In the genomic region with DNA sequence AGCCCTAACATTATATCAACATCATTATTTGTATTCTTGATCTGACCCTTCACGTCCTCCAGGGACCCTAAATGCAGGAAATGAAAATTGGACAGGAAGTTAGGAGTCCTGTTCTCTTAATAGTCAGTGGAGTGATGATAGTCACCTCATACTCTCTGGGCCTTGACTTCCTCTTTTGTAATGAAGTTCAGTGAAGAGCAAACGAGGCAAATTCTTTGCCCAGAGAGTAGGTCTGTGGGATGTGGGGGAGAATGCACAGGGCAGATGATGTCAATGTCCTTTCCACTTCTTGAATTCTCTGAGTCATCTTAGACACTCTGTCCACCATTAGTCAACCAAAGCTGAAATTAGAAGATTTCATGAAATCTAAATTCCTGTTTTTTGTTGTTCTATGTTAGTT, we compare ENCODE assay signal across 8 cellular contexts. TPM values are rescaled to one million over a fixed set of nuclear protein-coding genes. Genes with fewer than 3 reads are reported as not detected.
DNase-seq lines count a peak whose midpoint lies in the region; ATAC-seq and TF ChIP-seq lines count a peak whose summit lies in the region.

No MANE protein-coding gene starts in this region.

- POLR2A ChIA-PET in MCF 10A (lab: Yijun Ruan, JAX) = no interaction called here

- peak overlapping the region; percentile 2 for H3K4me3 Mint-ChIP-seq in activated T-helper 1 cell treated with anti-CD3 and anti-CD28 coated beads, Interleukin-12 subunit alpha, Interleukin-12 subunit beta, Interleukin-2, Interleukin-4 antibody, amounts not matched to agents 30 ng/mL and 10 ng/mL and 1 ng/mL, durations not matched to agents 14 hours and 24 hours and 36 hours
- H3K4me3 Mint-ChIP-seq in MCF 10A (ENCODE audit: unreplicated experiment) = no peak overlapping the region

- no peaks in the 10 kb centered on the region for H3K27me3 Mint-ChIP-seq in activated T-helper 1 cell treated with anti-CD3 and anti-CD28 coated beads, Interleukin-12 subunit alpha, Interleukin-12 subunit beta, Interleukin-2, Interleukin-4 antibody, amounts not matched to agents 30 ng/mL and 10 ng/mL and 1 ng/mL, durations not matched to agents 14 hours and 24 hours and 36 hours (ENCODE audit: insufficient read depth)
- H3K27me3 Mint-ChIP-seq in MCF 10A (ENCODE audit: insufficient read depth, unreplicated experiment) = no peaks in the 10 kb centered on the region

- H3K27ac Mint-ChIP-seq in activated T-helper 1 cell treated with anti-CD3 and anti-CD28 coated beads, Interleukin-12 subunit alpha, Interleukin-12 subunit beta, Interleukin-2, Interleukin-4 antibody, amounts not matched to agents 30 ng/mL and 10 ng/mL and 1 ng/mL, durations not matched to agents 14 hours and 24 hours and 36 hours = peak overlapping the region; percentile 76
- no peak overlapping the region for H3K27ac Mint-ChIP-seq in MCF 10A (ENCODE audit: low read depth, unreplicated experiment)

- TF ChIP-seq CTCF in MCF 10A (IDR thresholded peaks at IDR 0.05; ENCODE audit: unreplicated experiment) = no peak

- peaks cover 9% of the 10 kb centered on the region for H3K36me3 Mint-ChIP-seq in activated T-helper 1 cell treated with anti-CD3 and anti-CD28 coated beads, Interleukin-12 subunit alpha, Interleukin-12 subunit beta, Interleukin-2, Interleukin-4 antibody, amounts not matched to agents 30 ng/mL and 10 ng/mL and 1 ng/mL, durations not matched to agents 14 hours and 24 hours and 36 hours (ENCODE audit: low read depth)
- H3K36me3 Mint-ChIP-seq in MCF 10A (ENCODE audit: insufficient read depth, unreplicated experiment) = no peaks in the 10 kb centered on the region

- peaks cover 19% of the 10 kb centered on the region for H3K9me3 Mint-ChIP-seq in activated T-helper 1 cell treated with anti-CD3 and anti-CD28 coated beads, Interleukin-12 subunit alpha, Interleukin-12 subunit beta, Interleukin-2, Interleukin-4 antibody, amounts not matched to agents 30 ng/mL and 10 ng/mL and 1 ng/mL, durations not matched to agents 14 hours and 24 hours and 36 hours
- no peaks in the 10 kb centered on the region for H3K9me3 Mint-ChIP-seq in MCF 10A (ENCODE audit: unreplicated experiment)

- no TSS peak for BruUV-seq in MCF 10A (replicated peaks; lab: Mats Ljungman, UMichigan)

- CTCF ChIA-PET in MCF 10A (lab: Yijun Ruan, JAX) = interaction anchor here (0.6 kb wide), 2 partner anchors 99 to 210 kb away, joined by 3 to 5 read pairs; no protein-coding TSS in a partner anchor

- H3K4me1 Mint-ChIP-seq in activated T-helper 1 cell treated with anti-CD3 and anti-CD28 coated beads, Interleukin-12 subunit alpha, Interleukin-12 subunit beta, Interleukin-2, Interleukin-4 antibody, amounts not matched to agents 30 ng/mL and 10 ng/mL and 1 ng/mL, durations not matched to agents 14 hours and 24 hours and 36 hours (ENCODE audit: low read depth) = peaks cover 25% of the 10 kb centered on the region
- no peaks in the 10 kb centered on the region for H3K4me1 Mint-ChIP-seq in MCF 10A (ENCODE audit: insufficient read depth, unreplicated experiment)

- no peak for DNase-seq in Right ventricle myocardium inferior (ENCODE audit: missing footprints)
- DNase-seq in cardiac septum (ENCODE audit: low spot score) = no peak
- DNase-seq in activated T-helper 1 cell treated with anti-CD3 and anti-CD28 coated beads, Interleukin-12 subunit alpha, Interleukin-12 subunit beta, Interleukin-2, Interleukin-4 antibody, amounts not matched to agents 30 ng/mL and 10 ng/mL and 1 ng/mL, durations not matched to agents 14 hours and 24 hours and 36 hours (ENCODE audit: low spot score) = no peak
- no peak for DNase-seq in sciatic nerve (ENCODE audit: low spot score)
- DNase-seq in DMS114 treated with DMSO at 0.1 percent for 48 hours (lab: John Stamatoyannopoulos, UW; ENCODE audit: unreplicated experiment) = no peak
- no peak for DNase-seq in COLO829 (ENCODE audit: low spot score)
- no peak for DNase-seq in MCF 10A (ENCODE audit: unreplicated experiment)

- ATAC-seq in Right ventricle myocardium inferior (peak; percentile 80), HG03159 (IDR thresholded peaks at IDR 0.05; ENCODE audit: unreplicated experiment) (peak; percentile 94), sciatic nerve (peak; percentile 79)

- intact Hi-C loops in Right ventricle myocardium inferior (cut with DNase I) (no loop called here), cardiac septum (cut with DNase I) (no loop called here), sciatic nerve (cut with DNase I) (no loop called here), MCF 10A (cut with micrococcal nuclease) (no loop called here)
- intact Hi-C loops in activated T-helper 1 cell treated with anti-CD3 and anti-CD28 coated beads, Interleukin-12 subunit alpha, Interleukin-12 subunit beta, Interleukin-2, Interleukin-4 antibody, amounts not matched to agents 30 ng/mL and 10 ng/mL and 1 ng/mL, durations not matched to agents 14 hours and 24 hours and 36 hours (cut with micrococcal nuclease) = loop anchor here (5.0 kb wide), 1 partner anchor 38 kb away; no protein-coding TSS in a partner anchor

RNA-seq across cellular contexts. Expression of gene GPRIN3, which starts 17.1 kb away (rescaled TPM):
- total RNA-seq in Right ventricle myocardium inferior (5.9 TPM), cardiac septum (7.3 TPM), sciatic nerve (7.0 TPM), MCF 10A (2022) (not detected in 2 replicates)
- 37.1 and 39.0 TPM in 2 replicates for total RNA-seq in activated T-helper 1 cell treated with anti-CD3 and anti-CD28 coated beads, Interleukin-12 subunit alpha, Interleukin-12 subunit beta, Interleukin-2, Interleukin-4 antibody, amounts not matched to agents 30 ng/mL and 10 ng/mL and 1 ng/mL, durations not matched to agents 14 hours and 24 hours and 36 hours
